ENCODE assay signal across 8 cellular contexts in the genomic region with DNA sequence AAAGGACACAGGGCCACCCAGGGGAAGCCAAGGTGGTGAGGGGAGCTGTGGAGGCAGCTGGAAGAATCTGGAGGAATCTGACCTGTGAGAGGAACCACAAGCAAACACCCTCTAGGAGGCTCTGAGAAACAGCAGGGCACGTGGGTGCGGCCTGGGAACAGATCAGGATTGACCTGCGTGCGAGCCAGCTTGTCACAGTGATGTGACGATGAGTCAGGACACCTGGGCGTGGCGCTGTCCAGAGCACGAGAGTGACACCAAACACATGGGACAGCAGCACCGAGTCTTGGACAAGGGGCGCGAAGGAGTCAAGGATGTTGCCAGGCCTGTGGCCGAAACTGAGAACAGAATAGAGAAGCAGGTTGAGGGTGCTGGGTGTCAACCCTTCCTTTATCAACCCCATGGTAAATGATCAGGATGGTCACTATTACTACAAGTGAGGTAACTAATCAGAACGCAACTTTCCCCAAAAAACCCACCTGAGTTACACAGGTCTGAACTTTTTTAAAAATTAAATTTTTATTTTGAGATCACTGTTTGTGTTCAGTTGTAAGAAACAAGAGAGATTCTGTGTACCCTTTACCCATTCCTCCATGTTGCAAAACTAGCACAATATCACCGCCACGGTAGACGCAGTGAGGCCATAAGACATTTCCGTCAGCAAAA. TPM values are rescaled to one million over a fixed set of nuclear protein-coding genes. Genes with fewer than 3 reads are reported as not detected.
A peak's percentile ranks its signal among the peaks of the same experiment; 100 is the strongest.
DNase-seq lines count a peak whose midpoint lies in the region; ATAC-seq lines count a peak whose summit lies in the region.

No MANE protein-coding gene starts in this region.

- no peak overlapping the region for H3K23ac ChIP-seq in mesendoderm (ENCODE audit: low read length)

- peak overlapping the region; percentile 95 for H3K4me2 ChIP-seq in mesendoderm (ENCODE audit: low read length)

- peak; percentile 66 for ATAC-seq in GM19351 (IDR thresholded peaks at IDR 0.05; ENCODE audit: unreplicated experiment)
- peak; percentile 62 for ATAC-seq in HG03354 (IDR thresholded peaks at IDR 0.05; ENCODE audit: poor library complexity, severe bottlenecking, unreplicated experiment)

- H3K27ac ChIP-seq in mesendoderm (ENCODE audit: low read depth, low read length) (peak overlapping the region; percentile 58), thymus (ENCODE audit: low read depth) (peak overlapping the region; percentile 99)

- no peak overlapping the region for H2BK120ac ChIP-seq in mesendoderm (ENCODE audit: low read depth, low read length)

- H3K36me3 ChIP-seq in mesendoderm (ENCODE audit: control insufficient read depth, insufficient read depth, low read length) (no peaks in the 10 kb centered on the region), thymus (ENCODE audit: control insufficient read depth, insufficient read depth) (peaks cover 2% of the 10 kb centered on the region)

- peaks cover 2% of the 10 kb centered on the region for H3K4me1 ChIP-seq in mesendoderm (ENCODE audit: control insufficient read depth, low read depth, low read length)
- H3K4me1 ChIP-seq in thymus (ENCODE audit: control insufficient read depth, insufficient read depth, low read length): peaks cover 15% of the 10 kb centered on the region

- WGBS in mesendoderm (ENCODE audit: extremely low coverage, insufficient coverage, low lambda C conversion rate): no CpG with 5 or more reads among the region's 17 CpGs
- WGBS in thymus: 72% methylated on average over 17 of the region's 17 CpGs

- H3K4ac ChIP-seq in mesendoderm (ENCODE audit: low read depth, low read length): no peak overlapping the region

- H2AK5ac ChIP-seq in mesendoderm (ENCODE audit: low read length): no peak overlapping the region

- H3K79me1 ChIP-seq in mesendoderm (ENCODE audit: low read length): peaks cover 6% of the 10 kb centered on the region

- DNase-seq in DMS153 treated with DMSO at 0.1 percent for 48 hours (lab: John Stamatoyannopoulos, UW; ENCODE audit: unreplicated experiment): peak; percentile 40
- peak; percentile 69 for DNase-seq in SHP77 treated with DMSO at 0.1 percent for 48 hours (lab: John Stamatoyannopoulos, UW)
- peak; percentile 77 for DNase-seq in ecto neural progenitor cell (ENCODE audit: low spot score)
- peak; percentile 94 for DNase-seq in mesendoderm
- DNase-seq in NCI-H187 (lab: John Stamatoyannopoulos, UW): no peak

- H3K56ac ChIP-seq in mesendoderm (ENCODE audit: low read length): peak overlapping the region; percentile 94

- H3K27me3 ChIP-seq in mesendoderm (ENCODE audit: insufficient read depth, low read length, poor library complexity): no peaks in the 10 kb centered on the region
- no peaks in the 10 kb centered on the region for H3K27me3 ChIP-seq in thymus (ENCODE audit: control insufficient read depth, insufficient read depth)

- no peak overlapping the region for H4K8ac ChIP-seq in mesendoderm (ENCODE audit: low read depth, low read length)

- no peak overlapping the region for H4K5ac ChIP-seq in mesendoderm (ENCODE audit: low read length)

- H2BK5ac ChIP-seq in mesendoderm (ENCODE audit: low read length): no peak overlapping the region

- no peak overlapping the region for H2BK15ac ChIP-seq in mesendoderm (replicated peaks; ENCODE audit: low read depth)

- H3K4me3 ChIP-seq in mesendoderm (ENCODE audit: low read length): peak overlapping the region; percentile 58
- H3K4me3 ChIP-seq in thymus (ENCODE audit: low read length): peak overlapping the region; percentile 94

- H3K9ac ChIP-seq in mesendoderm (ENCODE audit: low read length): peak overlapping the region; percentile 77

- H3K9me3 ChIP-seq in thymus (ENCODE audit: control insufficient read depth): no peaks in the 10 kb centered on the region

- H3K79me2 ChIP-seq in mesendoderm (ENCODE audit: control insufficient read depth, insufficient read depth, low read length): peaks cover 2% of the 10 kb centered on the region

- H3K18ac ChIP-seq in mesendoderm (ENCODE audit: low read length): no peak overlapping the region

RNA-seq across cellular contexts. Expression of a gene that starts 0.6 kb away (rescaled TPM):
- polyA plus RNA-seq in mesendoderm (2013, experiment 1 of 2): 7.2 TPM
- 7.2 TPM for polyA plus RNA-seq in mesendoderm (2013, experiment 2 of 2)
- polyA plus RNA-seq in thymus: 8.8 TPM

RNA-seq across cellular contexts. Expression of a gene that starts 25.3 kb away (rescaled TPM):
- polyA plus RNA-seq in mesendoderm (2013, experiment 1 of 2): 5.0 TPM
- 5.2 TPM for polyA plus RNA-seq in mesendoderm (2013, experiment 2 of 2)
- 45.1 TPM for polyA plus RNA-seq in thymus

RNA-seq across cellular contexts. Expression of a gene that starts 54.7 kb away (rescaled TPM):
- polyA plus RNA-seq in mesendoderm (2013, experiment 1 of 2): 0.03 TPM
- polyA plus RNA-seq in mesendoderm (2013, experiment 2 of 2): 0.04 TPM
- polyA plus RNA-seq in thymus: 0.07 TPM

Comparison
In these comparisons a context has a peak if more than half of its experiments do, and no peak if none do; other contexts are left out.
1. DNase-seq: peak in DMS153 treated with DMSO at 0.1 percent for 48 hours (single experiment), SHP77 treated with DMSO at 0.1 percent for 48 hours (single experiment), ecto neural progenitor cell (single experiment) and mesendoderm (single experiment); none in NCI-H187 (0 of 2).